7 cellular contexts compared by ENCODE assay signal in the genomic region with DNA sequence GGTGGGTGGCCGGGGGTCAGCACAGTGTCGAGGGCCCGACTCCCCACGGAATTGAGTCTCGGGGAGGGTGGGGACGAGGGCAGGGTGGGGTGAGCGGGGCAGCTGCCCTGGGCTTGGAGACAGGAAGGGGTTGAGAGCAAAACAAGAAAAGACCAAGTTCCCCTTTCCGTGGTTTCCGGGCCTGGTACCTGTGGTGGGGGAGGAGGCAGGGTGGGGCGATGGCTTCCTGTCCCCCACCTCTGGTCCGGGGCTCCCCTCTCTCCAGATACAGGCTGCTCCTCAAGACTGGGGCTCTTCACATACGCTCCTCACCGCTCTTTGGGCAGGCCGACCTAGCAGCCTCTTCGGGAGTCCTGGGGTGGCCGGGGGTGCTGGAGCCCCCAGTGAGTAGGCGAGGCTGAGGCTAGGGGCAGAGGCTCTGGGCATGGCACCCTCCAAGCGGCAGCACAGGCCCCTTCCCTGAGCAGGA. TPM values are rescaled to one million over a fixed set of nuclear protein-coding genes. Genes with fewer than 3 reads are reported as not detected.
A peak's percentile ranks its signal among the peaks of the same experiment; 100 is the strongest.
DNase-seq lines count a peak whose midpoint lies in the region; ATAC-seq and TF ChIP-seq lines count a peak whose summit lies in the region.

No MANE protein-coding gene starts in this region.

- no peaks in the 10 kb centered on the region for H3K9me3 ChIP-seq in subcutaneous abdominal adipose tissue (ENCODE audit: control insufficient read depth in 5 of 5, low read length in 5 of 5)

- H3K36me3 Mint-ChIP-seq in dendritic cell treated with granulocyte-macrophage colony-stimulating factor and Interleukin-4, amounts not matched to agents 40 ng/mL and 50 ng/mL, for 4 days (ENCODE audit: low read depth): peaks cover 48% of the 10 kb centered on the region
- no peaks in the 10 kb centered on the region for H3K36me3 Mint-ChIP-seq in nephron (ENCODE audit: low read depth)

- H3K27me3 Mint-ChIP-seq in dendritic cell treated with granulocyte-macrophage colony-stimulating factor and Interleukin-4, amounts not matched to agents 40 ng/mL and 50 ng/mL, for 4 days: peaks cover 3% of the 10 kb centered on the region
- H3K27me3 Mint-ChIP-seq in nephron (ENCODE audit: low read depth): peaks cover 7% of the 10 kb centered on the region

- ATAC-seq in HG03521 (IDR thresholded peaks at IDR 0.05; ENCODE audit: unreplicated experiment): peak; percentile 30

- no peaks in the 10 kb centered on the region for H3K9me3 Mint-ChIP-seq in dendritic cell treated with granulocyte-macrophage colony-stimulating factor and Interleukin-4, amounts not matched to agents 40 ng/mL and 50 ng/mL, for 4 days
- H3K9me3 Mint-ChIP-seq in nephron: no peaks in the 10 kb centered on the region

- peaks cover 0 to 47% (median 29%) of the 10 kb centered on the region in 5 donors for H3K4me1 ChIP-seq in subcutaneous abdominal adipose tissue (ENCODE audit: control insufficient read depth in 5 of 5, insufficient read depth in 5 of 5, low read length in 5 of 5)

- no peak for TF ChIP-seq CTCF in nephron (IDR thresholded peaks at IDR 0.05; ENCODE audit: unreplicated experiment in 3 of 3)

- intact Hi-C loops in dendritic cell treated with granulocyte-macrophage colony-stimulating factor and Interleukin-4, amounts not matched to agents 40 ng/mL and 50 ng/mL, for 4 days (cut with micrococcal nuclease): no loop called here

- peak overlapping the region; percentile 93 for H3K4me3 Mint-ChIP-seq in dendritic cell treated with granulocyte-macrophage colony-stimulating factor and Interleukin-4, amounts not matched to agents 40 ng/mL and 50 ng/mL, for 4 days
- H3K4me3 Mint-ChIP-seq in nephron: peak overlapping the region; percentile 66 to 74 (median 74)

- peak overlapping the region in 2 of 5 donors; percentile 48 to 69 for H3K9ac ChIP-seq in subcutaneous abdominal adipose tissue (ENCODE audit: low read length in 5 of 5)

- H3K4me1 Mint-ChIP-seq in dendritic cell treated with granulocyte-macrophage colony-stimulating factor and Interleukin-4, amounts not matched to agents 40 ng/mL and 50 ng/mL, for 4 days (ENCODE audit: low read depth): peaks cover 44% of the 10 kb centered on the region
- H3K4me1 Mint-ChIP-seq in nephron: peaks cover 8% of the 10 kb centered on the region

- peak overlapping the region; percentile 97 for H3K27ac Mint-ChIP-seq in dendritic cell treated with granulocyte-macrophage colony-stimulating factor and Interleukin-4, amounts not matched to agents 40 ng/mL and 50 ng/mL, for 4 days
- peak overlapping the region in 1 of 3 experiments; percentile 33 for H3K27ac Mint-ChIP-seq in nephron

- H3K36me3 ChIP-seq in subcutaneous abdominal adipose tissue (ENCODE audit: control insufficient read depth in 5 of 5, insufficient read depth in 5 of 5, low read length in 5 of 5): peaks cover 0 to 3% (median 0%) of the 10 kb centered on the region in 5 donors

- peak overlapping the region; percentile 33 to 74 (median 33) for H3K4me3 ChIP-seq in subcutaneous abdominal adipose tissue (ENCODE audit: low read depth in 1 of 5, low read length in 5 of 5)

- no peak overlapping the region for H3K27ac ChIP-seq in subcutaneous abdominal adipose tissue (ENCODE audit: low read depth, low read length)

- no peaks in the 10 kb centered on the region for H3K27me3 ChIP-seq in subcutaneous abdominal adipose tissue (ENCODE audit: control insufficient read depth in 5 of 5, insufficient read depth in 4 of 5, low read length in 5 of 5)

- DNase-seq in GM19240 (ENCODE audit: insufficient read length, low spot score) (peak; percentile 56), HT-29 (ENCODE audit: low spot score) (no peak)
- peak; percentile 57 to 70 for DNase-seq in activated CD4-positive, alpha-beta T cell treated with anti-CD3 and anti-CD28 coated beads for 4 hours

RNA-seq across cellular contexts. Expression of a gene that starts 0.6 kb away (rescaled TPM):
- total RNA-seq in HT-29 (2014; rRNA removed; shearing (Covaris generic)): 7.6 and 10.1 TPM in 2 replicates

RNA-seq across cellular contexts. Expression of a gene that starts 9.5 kb away (rescaled TPM):
- total RNA-seq in HT-29 (2014; rRNA removed; shearing (Covaris generic)): 143 and 216 TPM in 2 replicates

RNA-seq across cellular contexts. Expression of a gene that starts 9.7 kb away (rescaled TPM):
- total RNA-seq in HT-29 (2014; rRNA removed; shearing (Covaris generic)): 81.6 and 97.9 TPM in 2 replicates

RNA-seq across cellular contexts. Expression of a gene that starts 15.1 kb away (rescaled TPM):
- total RNA-seq in HT-29 (2014; rRNA removed; shearing (Covaris generic)): 7.5 and 14.0 TPM in 2 replicates
